25 cellular contexts compared by ENCODE assay signal in the genomic region with DNA sequence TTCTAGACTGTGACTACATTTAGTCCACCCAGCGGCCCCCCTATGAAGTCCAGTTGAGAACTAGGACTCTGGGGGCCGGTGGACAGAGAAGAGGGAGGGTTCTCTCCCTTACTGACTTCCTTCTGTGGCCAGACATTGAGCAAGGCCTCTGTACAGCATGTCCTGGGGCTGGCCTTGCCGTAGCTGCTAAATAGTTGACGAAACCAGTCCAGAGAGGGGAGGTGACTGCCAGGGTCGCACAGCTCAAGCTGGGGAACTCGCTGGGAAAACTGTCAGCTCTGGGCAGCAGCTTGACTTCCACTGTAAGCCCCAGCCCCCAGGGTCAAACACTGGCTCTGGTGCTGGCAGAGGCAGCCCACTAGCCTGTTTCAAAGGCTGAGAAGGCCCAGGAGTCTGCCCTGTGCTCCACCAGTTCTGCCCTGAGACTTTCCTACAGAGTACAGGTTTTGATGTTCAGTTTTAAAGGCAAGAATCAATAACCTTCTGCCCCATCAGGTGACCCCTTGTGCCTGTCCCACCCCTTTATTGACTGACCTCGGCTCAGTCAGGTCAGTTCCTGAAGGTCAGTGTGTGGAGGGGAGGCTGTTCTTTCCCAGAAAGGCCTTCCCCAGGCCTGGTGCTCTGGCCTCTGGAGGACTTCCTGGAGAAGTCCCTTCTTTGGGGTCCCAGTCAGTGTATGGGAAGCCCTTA. TPM values are rescaled to one million over a fixed set of nuclear protein-coding genes. Genes with fewer than 3 reads are reported as not detected.
DNase-seq lines count a peak whose midpoint lies in the region; ATAC-seq lines count a peak whose summit lies in the region.
"Had no signal": no experiment of that assay in that cellular context is flagged by ENCODE, and none has a peak within 500 bp of the region (broad histone marks: within the 10 kb centered on the region; RNA-seq: fewer than 3 reads in every experiment).

No MANE protein-coding gene starts in this region.

- no peaks in the 10 kb centered on the region for H3K4me1 Mint-ChIP-seq in CD4-positive, alpha-beta memory T cell
- H3K4me1 Mint-ChIP-seq in CD8-positive, alpha-beta memory T cell: no peaks in the 10 kb centered on the region
- H3K4me1 Mint-ChIP-seq: H9; memory B cell; naive thymus-derived CD4-positive, alpha-beta T cell; WTC11 had no signal

- CTCF ChIA-PET in CD4-positive, alpha-beta memory T cell (lab: Charles Lee; ENCODE audit: partially characterized antibody): no interaction called here
- CTCF ChIA-PET in CD8-positive, alpha-beta memory T cell (lab: Charles Lee): no interaction called here

- no peak overlapping the region for H3K27ac Mint-ChIP-seq in CD4-positive, alpha-beta memory T cell
- H3K27ac Mint-ChIP-seq in CD8-positive, alpha-beta memory T cell: no peak overlapping the region
- H3K27ac Mint-ChIP-seq: memory B cell; naive thymus-derived CD4-positive, alpha-beta T cell; WTC11 had no signal

- no peak overlapping the region for H3K4me3 ChIP-seq in H7 (ENCODE audit: insufficient read depth, low read depth, low read length)
- H3K4me3 ChIP-seq in CD4-positive, alpha-beta memory T cell (ENCODE audit: low read length in 2 of 2): no peak overlapping the region
- no peak overlapping the region for H3K4me3 ChIP-seq in CD8-positive, alpha-beta memory T cell (ENCODE audit: low read length)
- H3K4me3 ChIP-seq: dorsolateral prefrontal cortex, uterus had no signal

- no peak overlapping the region for H3K4me3 Mint-ChIP-seq in CD4-positive, alpha-beta memory T cell
- no peak overlapping the region for H3K4me3 Mint-ChIP-seq in CD8-positive, alpha-beta memory T cell
- H3K4me3 Mint-ChIP-seq: H9; memory B cell; naive thymus-derived CD4-positive, alpha-beta T cell; WTC11 had no signal

- no peak overlapping the region for H3K27ac ChIP-seq in CD4-positive, alpha-beta memory T cell (ENCODE audit: low read depth, low read length)
- no peak overlapping the region for H3K27ac ChIP-seq in CD8-positive, alpha-beta memory T cell (ENCODE audit: low read depth, low read length)
- H3K27ac ChIP-seq: C4-2B, dorsolateral prefrontal cortex, parathyroid adenoma, uterus had no signal

- peak; percentile 13 for DNase-seq in H7
- DNase-seq in amniotic epithelial cell (ENCODE audit: low read depth): peak; percentile 81
- DNase-seq in islet precursor cell: peak; percentile 47
- peak; percentile 81 for DNase-seq in posterior vena cava (ENCODE audit: low spot score)
- no peak for DNase-seq in CD4-positive, alpha-beta memory T cell
- DNase-seq in left colon: no peak
- no peak for DNase-seq in CD8-positive, alpha-beta memory T cell
- DNase-seq: activated CD4-positive, alpha-beta T cell treated with anti-CD3 and anti-CD28 coated beads, Interleukin-2, amount 50 U/mL, for 48 hours; activated naive CD4-positive, alpha-beta T cell treated with Interleukin-2 at 50 U/mL for 16 hours; DMS 273 treated with DMSO at 0.1 percent for 48 hours; KG1; naive thymus-derived CD4-positive, alpha-beta T cell; NCI-H1694 treated with DMSO at 0.1 percent for 48 hours; NCI-H526 treated with DMSO at 0.1 percent for 48 hours; RPMI8226; uterus had no signal

- no peaks in the 10 kb centered on the region for H3K36me3 Mint-ChIP-seq in CD4-positive, alpha-beta memory T cell
- H3K36me3 Mint-ChIP-seq in CD8-positive, alpha-beta memory T cell: peaks cover 0 to 1% (median 0%) of the 10 kb centered on the region in 3 donors
- H3K36me3 Mint-ChIP-seq: memory B cell; naive thymus-derived CD4-positive, alpha-beta T cell had no signal

- POLR2A ChIA-PET in CD4-positive, alpha-beta memory T cell (lab: Charles Lee; ENCODE audit: partially characterized antibody): no interaction called here
- POLR2A ChIA-PET in CD8-positive, alpha-beta memory T cell (lab: Charles Lee): no interaction called here

- H3K9me3 ChIP-seq in CD4-positive, alpha-beta memory T cell (ENCODE audit: control insufficient read depth in 1 of 2, low read length in 2 of 2): no peaks in the 10 kb centered on the region
- H3K9me3 ChIP-seq in CD8-positive, alpha-beta memory T cell (ENCODE audit: low read length): no peaks in the 10 kb centered on the region
- H3K9me3 ChIP-seq: uterus had no signal

- peaks cover 0 to 3% of the 10 kb centered on the region in 2 donors for H3K27me3 Mint-ChIP-seq in CD4-positive, alpha-beta memory T cell
- H3K27me3 Mint-ChIP-seq in CD8-positive, alpha-beta memory T cell: no peaks in the 10 kb centered on the region
- H3K27me3 Mint-ChIP-seq: naive thymus-derived CD4-positive, alpha-beta T cell had no signal

- H3K4me1 ChIP-seq in CD4-positive, alpha-beta memory T cell (ENCODE audit: insufficient read depth, low read length): no peaks in the 10 kb centered on the region
- H3K4me1 ChIP-seq in CD8-positive, alpha-beta memory T cell (ENCODE audit: insufficient read depth, low read length): no peaks in the 10 kb centered on the region
- H3K4me1 ChIP-seq: parathyroid adenoma, uterus had no signal

- H3K36me3 ChIP-seq in H7 (replicated peaks; ENCODE audit: control insufficient read depth, insufficient read depth, low read length): no peaks in the 10 kb centered on the region; the same call in 1 of the 2 replicates
- H3K36me3 ChIP-seq in CD4-positive, alpha-beta memory T cell (ENCODE audit: insufficient read depth, low read length): no peaks in the 10 kb centered on the region
- no peaks in the 10 kb centered on the region for H3K36me3 ChIP-seq in CD8-positive, alpha-beta memory T cell (ENCODE audit: insufficient read depth, low read length)
- H3K36me3 ChIP-seq: uterus had no signal

- no peaks in the 10 kb centered on the region for H3K9me3 Mint-ChIP-seq in CD4-positive, alpha-beta memory T cell
- H3K9me3 Mint-ChIP-seq in CD8-positive, alpha-beta memory T cell: no peaks in the 10 kb centered on the region
- H3K9me3 Mint-ChIP-seq: H9; memory B cell; naive thymus-derived CD4-positive, alpha-beta T cell; WTC11 had no signal

- H3K27me3 ChIP-seq in H7 (ENCODE audit: control insufficient read depth, insufficient read depth, low read length): no peaks in the 10 kb centered on the region
- no peaks in the 10 kb centered on the region for H3K27me3 ChIP-seq in CD4-positive, alpha-beta memory T cell (ENCODE audit: insufficient read depth, low read length)
- no peaks in the 10 kb centered on the region for H3K27me3 ChIP-seq in CD8-positive, alpha-beta memory T cell (ENCODE audit: insufficient read depth, low read length, poor library complexity, severe bottlenecking)
- H3K27me3 ChIP-seq: dorsolateral prefrontal cortex, uterus had no signal

- ATAC-seq in GM19455 (IDR thresholded peaks at IDR 0.05; ENCODE audit: unreplicated experiment) (no peak), left colon (no peak)
- ATAC-seq: naive thymus-derived CD4-positive, alpha-beta T cell; SK-N-SH treated with all-trans-retinoic acid at 6 μM for 48 hours; WTC11 had no signal

- intact Hi-C loops in posterior vena cava (cut with DNase I): no loop called here
- intact Hi-C loops in CD4-positive, alpha-beta memory T cell (cut with micrococcal nuclease): no loop called here
- intact Hi-C loops in left colon (cut with DNase I, micrococcal nuclease): no loop called here

RNA-seq across cellular contexts. Expression of a gene that starts 14.1 kb away (rescaled TPM):
- total RNA-seq in H7 (2014; rRNA removed; shearing (Covaris generic)): 103 and 171 TPM in 2 replicates
- total RNA-seq in posterior vena cava: under 1 TPM in 1 of 2 donors, not detected in 1; 0.32 TPM
- total RNA-seq in CD4-positive, alpha-beta memory T cell: not detected
- polyA plus RNA-seq in CD4-positive, alpha-beta memory T cell: not detected
- 10 to 100 TPM; 12.6 to 37.0 TPM for total RNA-seq in left colon
- not detected for total RNA-seq in CD8-positive, alpha-beta memory T cell
- polyA plus RNA-seq in CD8-positive, alpha-beta memory T cell: not detected
- total RNA-seq: naive thymus-derived CD4-positive, alpha-beta T cell had no signal
- polyA plus RNA-seq: naive thymus-derived CD4-positive, alpha-beta T cell had no signal

RNA-seq across cellular contexts. Expression of a gene that starts 54.7 kb away (rescaled TPM):
- total RNA-seq in H7 (2014; rRNA removed; shearing (Covaris generic)): 0.30 and 0.62 TPM in 2 replicates
- total RNA-seq in posterior vena cava (not detected), left colon (not detected)
- total RNA-seq in CD4-positive, alpha-beta memory T cell: not detected
- polyA plus RNA-seq in CD4-positive, alpha-beta memory T cell: not detected
- total RNA-seq in CD8-positive, alpha-beta memory T cell: not detected
- not detected for polyA plus RNA-seq in CD8-positive, alpha-beta memory T cell
- total RNA-seq: endothelial cell of umbilical vein, uterus had no signal
- polyA plus RNA-seq: endothelial cell of umbilical vein; naive thymus-derived CD4-positive, alpha-beta T cell had no signal

Comparison
In these comparisons a context has a peak if more than half of its experiments do, and no peak if none do; other contexts are left out.
1. DNase-seq: peak in H7 (single experiment), amniotic epithelial cell (single experiment), islet precursor cell (single experiment) and posterior vena cava (single experiment); none in CD4-positive, alpha-beta memory T cell (0 of 5), left colon (0 of 2) and CD8-positive, alpha-beta memory T cell (0 of 5).
2. RNA of a gene that starts 14.1 kb away (total RNA-seq): 103 to 171 TPM in H7 and 12.6 to 37.0 TPM in left colon; 0.32 TPM in posterior vena cava, not detected in CD4-positive, alpha-beta memory T cell and not detected in CD8-positive, alpha-beta memory T cell; every median in the first group is over 10 times any median in the second.